In genomic region chr7:73770002-73770859, GRCh38 we compare ENCODE assay signal across 8 cellular contexts. TPM values are rescaled to one million over a fixed set of nuclear protein-coding genes. Genes with fewer than 3 reads are reported as not detected.
DNase-seq lines count a peak whose midpoint lies in the region; TF ChIP-seq lines count a peak whose summit lies in the region.

Gene CLDN3, minus strand, starts transcription at chr7:73770270. Its CDS starts 221 bp downstream, at chr7:73770049.

- TF ChIP-seq CTCF in osteocyte (IDR thresholded peaks at IDR 0.05) = no peak

- H3K4me2 ChIP-seq in BLaER1 treated with 17β-estradiol and CSF1 and Interleukin-3, amounts not matched to agents 10 nM and 100 nM = peak within 1 kb of the TSS; percentile 32 to 81 (median 69); a peak in 21 of 22 replicates

- H3K9me3 Mint-ChIP-seq in osteocyte (ENCODE audit: unreplicated experiment) = no peaks in the 10 kb centered on the region

- H3K9me3 ChIP-seq in BLaER1 treated with 17β-estradiol and CSF1 and Interleukin-3, amounts not matched to agents 10 nM and 100 nM (replicated peaks in 1 of 11) = peaks cover 0 to 8% (median 0%) of the 10 kb centered on the region in 11 experiments; a peak in 3 of 22 replicates
- H3K9me3 ChIP-seq in SK-N-MC (ENCODE audit: low read depth, low read length) = no peaks in the 10 kb centered on the region
- peaks cover 0 to 7% of the 10 kb centered on the region in 2 donors for H3K9me3 ChIP-seq in esophagus (ENCODE audit: control insufficient read depth in 2 of 2, insufficient read depth in 1 of 2, low read depth in 1 of 2, low read length in 1 of 2)

- H3K4me3 ChIP-seq in BLaER1 treated with 17β-estradiol and CSF1 and Interleukin-3, amounts not matched to agents 10 nM and 100 nM = peak within 1 kb of the TSS in 6 of 10 experiments; percentile 14 to 48 (median 28); a peak in 5 of 20 replicates
- H3K4me3 ChIP-seq in SK-N-MC = peak within 1 kb of the TSS; percentile 65
- peak within 1 kb of the TSS; percentile 17 to 24 for H3K4me3 ChIP-seq in esophagus (ENCODE audit: low read depth in 1 of 2, low read length in 2 of 2)

- no peaks in the 10 kb centered on the region for H3K36me3 Mint-ChIP-seq in osteocyte (ENCODE audit: unreplicated experiment)

- H4K20me1 ChIP-seq in BLaER1 treated with 17β-estradiol and CSF1 and Interleukin-3, amounts not matched to agents 10 nM and 100 nM = peaks cover 0 to 10% (median 0%) of the 10 kb centered on the region in 11 experiments; a peak in 1 of 22 replicates

- peaks cover 19 to 30% (median 26%) of the 10 kb centered on the region in 11 experiments for H3K27me3 ChIP-seq in BLaER1 treated with 17β-estradiol and CSF1 and Interleukin-3, amounts not matched to agents 10 nM and 100 nM
- H3K27me3 ChIP-seq in esophagus (ENCODE audit: control insufficient read depth in 1 of 2, insufficient read depth in 2 of 2, low read length in 2 of 2) = peaks cover 0 to 4% of the 10 kb centered on the region in 2 donors

- H3K36me3 ChIP-seq in BLaER1 treated with 17β-estradiol and CSF1 and Interleukin-3, amounts not matched to agents 10 nM and 100 nM = no peaks in the 10 kb centered on the region
- H3K36me3 ChIP-seq in SK-N-MC (ENCODE audit: insufficient read depth, low read length) (no peaks in the 10 kb centered on the region), esophagus (ENCODE audit: control insufficient read depth in 2 of 2, insufficient read depth in 2 of 2, low read length in 1 of 2) (no peaks in the 10 kb centered on the region)

- H3K27ac Mint-ChIP-seq in osteocyte (ENCODE audit: unreplicated experiment) = no peak within 1 kb of the TSS

- H3K27ac ChIP-seq in BLaER1 treated with 17β-estradiol and CSF1 and Interleukin-3, amounts not matched to agents 10 nM and 100 nM = no peak within 1 kb of the TSS
- H3K27ac ChIP-seq in SK-N-MC (no peak within 1 kb of the TSS), esophagus (ENCODE audit: low read depth in 2 of 2, low read length in 1 of 2) (no peak within 1 kb of the TSS)

- in situ Hi-C loops in KBM-7 (cut with MboI; ENCODE audit: low pct_unique_long_range_greater_than_20kb, low sequenced_read_pairs) = no loop called here

- H3K9ac ChIP-seq in BLaER1 treated with 17β-estradiol and CSF1 and Interleukin-3, amounts not matched to agents 10 nM and 100 nM = no peak within 1 kb of the TSS
- H3K9ac ChIP-seq in SK-N-MC (ENCODE audit: insufficient read length) = no peak within 1 kb of the TSS

- H3K27me3 Mint-ChIP-seq in osteocyte (ENCODE audit: unreplicated experiment) = peaks cover 5% of the 10 kb centered on the region

- H3K4me1 Mint-ChIP-seq in osteocyte (ENCODE audit: unreplicated experiment) = peaks cover 2% of the 10 kb centered on the region

- 2 to 3% methylated on average over 70 to 82 of the region's 82 CpGs for WGBS in esophagus, 2 donors

- peaks cover 9 to 28% (median 14%) of the 10 kb centered on the region in 10 experiments for H3K4me1 ChIP-seq in BLaER1 treated with 17β-estradiol and CSF1 and Interleukin-3, amounts not matched to agents 10 nM and 100 nM
- H3K4me1 ChIP-seq in esophagus (ENCODE audit: control insufficient read depth in 2 of 2, insufficient read depth in 2 of 2, low read length in 1 of 2) = peaks cover 0 to 17% of the 10 kb centered on the region in 2 donors

- DNase-seq in KBM-7 (peak; percentile 37), SK-N-MC (ENCODE audit: low read depth, low spot score) (no peak), osteocyte (ENCODE audit: extremely low spot score, unreplicated experiment) (no peak), OCI-M1 (lab: John Stamatoyannopoulos, UW) (no peak), AML-193 (lab: John Stamatoyannopoulos, UW) (no peak)
- DNase-seq in activated effector memory CD4-positive, alpha-beta T cell treated with anti-CD3 and anti-CD28 coated beads, Interleukin-2, amount 50 U/mL, for 16 hours = no peak

- H3K4me3 Mint-ChIP-seq in osteocyte (ENCODE audit: unreplicated experiment) = peak within 1 kb of the TSS; percentile 44

RNA-seq across cellular contexts. Expression of gene CLDN3, which starts in this region (rescaled TPM):
- under 1 TPM; 0.14 to 0.26 TPM for polyA plus RNA-seq in esophagus
- total RNA-seq in osteocyte = not detected in 2 replicates
